Comparison of ENCODE assay signal across 8 cellular contexts in the genomic region with DNA sequence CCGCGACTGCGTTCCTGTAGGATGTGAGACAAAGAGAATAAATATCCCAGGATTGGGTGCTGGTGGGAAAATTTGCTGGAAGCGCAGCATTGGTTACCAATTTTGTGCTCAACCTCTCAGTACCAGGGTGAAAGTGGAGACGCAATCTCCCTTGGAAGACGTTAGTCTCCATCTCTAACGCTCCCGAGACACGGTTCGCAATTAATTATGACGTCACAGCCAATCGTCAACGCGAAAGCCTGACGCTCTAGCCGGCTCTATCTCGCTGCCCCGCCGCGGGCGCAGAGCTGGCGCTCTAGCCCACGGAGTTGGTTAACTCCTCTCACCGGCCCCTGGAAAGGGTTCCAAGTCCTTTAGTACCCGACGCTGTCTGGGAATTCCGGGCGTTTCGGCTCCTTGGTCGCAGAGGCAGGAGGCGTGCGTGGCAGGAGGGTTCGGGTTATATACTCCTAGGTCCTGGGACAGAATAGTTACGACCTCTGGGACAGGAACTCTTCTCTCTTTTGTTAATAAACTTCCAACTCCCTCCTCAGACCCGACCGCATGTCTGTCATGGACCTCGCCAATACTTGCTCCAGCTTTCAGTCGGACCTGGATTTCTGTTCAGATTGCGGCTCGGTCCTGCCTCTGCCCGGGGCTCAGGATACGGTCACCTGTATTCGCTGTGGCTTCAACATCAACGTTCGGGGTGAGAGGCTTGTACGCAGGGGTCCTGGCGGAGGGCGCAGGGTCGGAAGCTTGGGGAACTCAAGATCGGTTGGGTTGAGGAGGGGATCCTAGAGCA. TPM values are rescaled to one million over a fixed set of nuclear protein-coding genes. Genes with fewer than 3 reads are reported as not detected.
DNase-seq lines count a peak whose midpoint lies in the region; ATAC-seq and TF ChIP-seq lines count a peak whose summit lies in the region.

Gene POLR1H, plus strand, starts transcription at position 284 of the 784 bp plus-strand sequence. Its CDS starts 260 bp downstream, at position 544.

- no peak for TF ChIP-seq CTCF in AG04450 (IDR thresholded peaks at IDR 0.05; ENCODE audit: low read depth, low read length)

- in situ Hi-C loops in GM18951 (cut with MboI; ENCODE audit: low sequenced_read_pairs, unreplicated experiment), result no loop called here

- peak within 1 kb of the TSS; percentile 96 for H3K4me3 ChIP-seq in AG04450 (ENCODE audit: low read depth, low read length)

- H3K36me3 Mint-ChIP-seq in central memory CD8-positive, alpha-beta T cell (ENCODE audit: insufficient read depth), result peaks cover 34% of the 10 kb centered on the region

- POLR2A ChIA-PET in AG04450 (lab: Yijun Ruan, JAX), result interaction anchor here (0.7 to 1.4 kb wide), 6 partner anchors 27 to 96 kb away, joined by 3 to 6 read pairs (median 5); no protein-coding TSS in a partner anchor

- ATAC-seq in HG03280 (IDR thresholded peaks at IDR 0.05; ENCODE audit: unreplicated experiment), result peak; percentile 95
- peak; percentile 88 for ATAC-seq in central memory CD8-positive, alpha-beta T cell (replicated peaks; ENCODE audit: extremely low read depth, poor library complexity, severe bottlenecking)

- peak within 1 kb of the TSS; percentile 99 for H3K27ac Mint-ChIP-seq in central memory CD8-positive, alpha-beta T cell (ENCODE audit: low read depth)

- H3K9me3 Mint-ChIP-seq in central memory CD8-positive, alpha-beta T cell, result no peaks in the 10 kb centered on the region

- no peaks in the 10 kb centered on the region for H3K9me3 ChIP-seq in AG04450 (ENCODE audit: control insufficient read depth, insufficient read depth, low read length)

- CTCF ChIA-PET in AG04450 (lab: Charles Lee), result interaction anchor here (0.7 to 2.3 kb wide), 5 partner anchors 41 to 408 kb away, joined by 3 to 14 read pairs (median 6); no protein-coding TSS in a partner anchor

- peak within 1 kb of the TSS; percentile 89 for H3K4me3 Mint-ChIP-seq in central memory CD8-positive, alpha-beta T cell

- H3K4me1 Mint-ChIP-seq in central memory CD8-positive, alpha-beta T cell, result peaks cover 21% of the 10 kb centered on the region

- no peaks in the 10 kb centered on the region for H3K27me3 ChIP-seq in AG04450 (ENCODE audit: control insufficient read depth, insufficient read depth, low read length)

- TF ChIP-seq POLR2A in GM18951 (IDR thresholded peaks at IDR 0.05; ENCODE audit: extremely low read depth, insufficient read depth, insufficient read length), result peak; percentile 87

- peak within 1 kb of the TSS; percentile 78 for H3K27ac ChIP-seq in AG04450 (ENCODE audit: low read depth, low read length)

- no peaks in the 10 kb centered on the region for H3K27me3 Mint-ChIP-seq in central memory CD8-positive, alpha-beta T cell

- DNase-seq in AG04450 (ENCODE audit: low read depth, low spot score) (peak; percentile 85), NCI-H446 (lab: John Stamatoyannopoulos, UW) (peak; percentile 91 to 98), iris pigment epithelial cell (ENCODE audit: low read depth) (peak; percentile 96)
- peak; percentile 80 for DNase-seq in activated CD4-positive, CD25-positive, alpha-beta regulatory T cell treated with anti-CD3 and anti-CD28 coated beads, Interleukin-2, amount 50 U/mL, for 16 hours (ENCODE audit: low read depth, low spot score)
- peak; percentile 65 to 85 for DNase-seq in central memory CD8-positive, alpha-beta T cell (ENCODE audit: low spot score in 2 of 2)
- peak; percentile 77 to 79 for DNase-seq in stimulated activated CD4-positive, alpha-beta T cell treated with anti-CD3 and anti-CD28 coated beads, Interleukin-12 subunit alpha, Interleukin-12 subunit beta, amount 100 ng/mL, for 24 hours (ENCODE audit: low read depth in 2 of 2)

RNA-seq across cellular contexts. Expression of gene POLR1H, which starts in this region (rescaled TPM):
- polyA plus RNA-seq in AG04450 (2011; rRNA removed), result 25.0 and 25.1 TPM in 2 replicates
- polyA minus RNA-seq in AG04450 (2011; rRNA and poly(A)+ RNA removed), result 8.2 and 10.7 TPM in 2 replicates

Comparison
In these comparisons a context has a peak if more than half of its experiments do, and no peak if none do; other contexts are left out.
1. Peak in every context shown above with its lines: DNase-seq, ATAC-seq, H3K4me3 ChIP-seq and H3K27ac ChIP-seq.